ENCODE assay signal across 32 cellular contexts in genomic region chr2:11977766-11978524, GRCh38.
DNase-seq lines count a peak whose midpoint lies in the region; ATAC-seq and TF ChIP-seq lines count a peak whose summit lies in the region.
"Had no signal": no experiment of that assay in that cellular context is flagged by ENCODE, and none has a peak within 500 bp of the region (broad histone marks: within the 10 kb centered on the region; RNA-seq: fewer than 3 reads in every experiment).

No MANE protein-coding gene starts in this region.

- no peak overlapping the region for H2AFZ ChIP-seq in neuronal stem cell (ENCODE audit: low read length)

- peaks cover 22% of the 10 kb centered on the region for H3K9me3 Mint-ChIP-seq in HFFc6

- no peak for DNase-seq in neuronal stem cell (ENCODE audit: low spot score)
- DNase-seq in activated T-cell treated with anti-CD3 and anti-CD28 coated beads for 4 hours, result no peak
- DNase-seq in HFFc6, result no peak
- DNase-seq in HUDEP-2 (lab: John Stamatoyannopoulos, UW; ENCODE audit: unreplicated experiment in 76 of 76), result no peak
- DNase-seq: activated CD4-positive, alpha-beta T cell treated with anti-CD3 and anti-CD28 coated beads for 36 hours; activated CD8-positive, alpha-beta T cell treated with anti-CD3 and anti-CD28 coated beads, Interleukin-2, amount 10 ng/mL, durations not matched to agents 7 days and 5 days; activated naive CD4-positive, alpha-beta T cell treated with anti-CD3 and anti-CD28 coated beads, Interleukin-2, amount 50 U/mL, for 16 hours; body of pancreas; Calu3; DMS79; erythroblast; GDM1; mammary epithelial cell; MM.1S; NCI-H1417; NCI-H2081; NCI-H526; SHP77 treated with DMSO at 0.1 percent for 48 hours; stimulated activated CD4-positive, alpha-beta T cell treated with anti-CD3 and anti-CD28 coated beads, Interleukin-15, amount 100 ng/mL, for 24 hours; substantia nigra; T1000; upper lobe of left lung had no signal

- no peak for TF ChIP-seq CTCF in HFFc6 (IDR thresholded peaks at IDR 0.05)

- H3K4me1 Mint-ChIP-seq in HFFc6 (ENCODE audit: low read depth), result peaks cover 9% of the 10 kb centered on the region

- no peaks in the 10 kb centered on the region for H3K4me1 ChIP-seq in neuronal stem cell (ENCODE audit: control insufficient read depth in 2 of 2, insufficient read depth in 1 of 2, low read depth in 1 of 2, low read length in 2 of 2)
- H3K4me1 ChIP-seq: upper lobe of left lung had no signal

- peak overlapping the region; percentile 75 for H3K18ac ChIP-seq in neuronal stem cell (ENCODE audit: low read length)

- no peak overlapping the region for H3K27ac ChIP-seq in neuronal stem cell (replicated peaks; ENCODE audit: low read length)
- H3K27ac ChIP-seq: body of pancreas, C4-2B, upper lobe of left lung, VCaP had no signal

- H2BK12ac ChIP-seq in neuronal stem cell (ENCODE audit: low read length), result no peak overlapping the region

- H2BK120ac ChIP-seq in neuronal stem cell (ENCODE audit: low read depth, low read length), result no peak overlapping the region

- H2AK5ac ChIP-seq in neuronal stem cell (ENCODE audit: low read depth, low read length), result peak overlapping the region; percentile 6

- no peak overlapping the region for H3K4me3 ChIP-seq in neuronal stem cell (ENCODE audit: low read length in 2 of 2)
- H3K4me3 ChIP-seq: body of pancreas, upper lobe of left lung had no signal

- WGBS in neuronal stem cell (ENCODE audit: extremely low coverage in 2 of 2, insufficient read length in 2 of 2, insufficient replicate concordance in 1 of 2), 2 donors, result no CpG with 5 or more reads among the region's 8 CpGs

- no peaks in the 10 kb centered on the region for H3K79me1 ChIP-seq in neuronal stem cell (ENCODE audit: low read depth, low read length)

- no peak overlapping the region for H3K23ac ChIP-seq in neuronal stem cell (ENCODE audit: low read depth, low read length, poor library complexity)

- ATAC-seq in GM18858 (IDR thresholded peaks at IDR 0.05; ENCODE audit: unreplicated experiment) (peak; percentile 71), GM21619 (IDR thresholded peaks at IDR 0.05; ENCODE audit: unreplicated experiment) (peak; percentile 51), HG03442 (IDR thresholded peaks at IDR 0.05; ENCODE audit: unreplicated experiment) (peak; percentile 71)
- ATAC-seq: activated CD4-positive, alpha-beta T cell treated with anti-CD3 and anti-CD28 coated beads for 36 hours; activated CD8-positive, alpha-beta T cell treated with anti-CD3 and anti-CD28 coated beads, Interleukin-2, amount 10 ng/mL, durations not matched to agents 7 days and 5 days; body of pancreas; HepG2; natural killer cell treated with Interleukin-12 subunit alpha and Interleukin-12 subunit beta and Interleukin-15 and Interleukin-18, amount 100 ng/mL, for 72 hours; stimulated activated memory B cell treated with anti-CD40 and anti-IgM and Interleukin-4, amounts not matched to agents 10 μg/mL and 1 μg/mL and 100 μg/mL, for 72 hours had no signal

- H3K4me2 ChIP-seq in neuronal stem cell (ENCODE audit: insufficient read depth, low read length, poor library complexity, severe bottlenecking), result no peak overlapping the region

- no peak overlapping the region for H3K4ac ChIP-seq in neuronal stem cell (ENCODE audit: low read length)

- H4K91ac ChIP-seq in neuronal stem cell (ENCODE audit: low read depth, low read length, poor library complexity), result no peak overlapping the region

- no peaks in the 10 kb centered on the region for H3K27me3 ChIP-seq in neuronal stem cell (ENCODE audit: control insufficient read depth in 3 of 3, insufficient read depth in 3 of 3, low read depth in 1 of 3, low read length in 3 of 3)
- H3K27me3 ChIP-seq: body of pancreas, upper lobe of left lung had no signal

- H3K27ac Mint-ChIP-seq in HFFc6, result no peak overlapping the region
- H3K27ac Mint-ChIP-seq: activated CD4-positive, alpha-beta T cell treated with anti-CD3 and anti-CD28 coated beads for 36 hours; activated CD8-positive, alpha-beta T cell treated with anti-CD3 and anti-CD28 coated beads, Interleukin-2, amount 10 ng/mL, durations not matched to agents 7 days and 5 days; activated T-helper 2 cell treated with anti-CD3 and anti-CD28 coated beads, Interferon-gamma antibody, Interleukin-2, Interleukin-4, amounts not matched to agents 10 μg/mL and 5 μg/mL and 100 μg/mL, durations not matched to agents 14 hours and 24 hours and 36 hours; dendritic cell treated with granulocyte-macrophage colony-stimulating factor and Interleukin-4, amounts not matched to agents 40 ng/mL and 50 ng/mL, for 4 days; stimulated activated memory B cell treated with anti-CD40 and anti-IgM and Interleukin-4, amounts not matched to agents 10 μg/mL and 1 μg/mL and 100 μg/mL, for 72 hours had no signal

- H3K36me3 ChIP-seq in neuronal stem cell (replicated peaks in 1 of 2; ENCODE audit: control insufficient read depth in 2 of 2, insufficient read depth in 2 of 2, low read length in 2 of 2), result no peaks in the 10 kb centered on the region
- H3K36me3 ChIP-seq: upper lobe of left lung had no signal

- peaks cover 9% of the 10 kb centered on the region for H3K36me3 Mint-ChIP-seq in HFFc6 (ENCODE audit: low read depth)

- no peak overlapping the region for H3K9ac ChIP-seq in neuronal stem cell (ENCODE audit: low read depth, low read length, poor library complexity)

- no peak overlapping the region for H4K8ac ChIP-seq in neuronal stem cell (ENCODE audit: low read depth, low read length)

- H3K27me3 Mint-ChIP-seq in HFFc6 (ENCODE audit: insufficient read depth), result peaks cover 17% of the 10 kb centered on the region
- H3K27me3 Mint-ChIP-seq: activated CD4-positive, alpha-beta T cell treated with anti-CD3 and anti-CD28 coated beads for 36 hours; stimulated activated memory B cell treated with anti-CD40 and anti-IgM and Interleukin-4, amounts not matched to agents 10 μg/mL and 1 μg/mL and 100 μg/mL, for 72 hours had no signal

- no peak overlapping the region for H2BK5ac ChIP-seq in neuronal stem cell (ENCODE audit: low read length)

- no peak overlapping the region for H2BK15ac ChIP-seq in neuronal stem cell (ENCODE audit: low read length)

- H3K9me3 ChIP-seq in neuronal stem cell (replicated peaks in 1 of 2; ENCODE audit: control insufficient read depth in 2 of 2, insufficient read depth in 1 of 2, low read depth in 1 of 2, low read length in 2 of 2), result peaks cover 4 to 22% of the 10 kb centered on the region in 2 donors
- H3K9me3 ChIP-seq: body of pancreas had no signal

- H3K4me3 Mint-ChIP-seq in HFFc6, result no peak overlapping the region
- H3K4me3 Mint-ChIP-seq: activated CD4-positive, alpha-beta T cell treated with anti-CD3 and anti-CD28 coated beads for 36 hours; activated CD8-positive, alpha-beta T cell treated with anti-CD3 and anti-CD28 coated beads, Interleukin-2, amount 10 ng/mL, durations not matched to agents 7 days and 5 days; dendritic cell treated with granulocyte-macrophage colony-stimulating factor and Interleukin-4, amounts not matched to agents 40 ng/mL and 50 ng/mL, for 4 days; natural killer cell treated with Interleukin-12 subunit alpha and Interleukin-12 subunit beta and Interleukin-15 and Interleukin-18, amount 100 ng/mL, for 72 hours; stimulated activated memory B cell treated with anti-CD40 and anti-IgM and Interleukin-4, amounts not matched to agents 10 μg/mL and 1 μg/mL and 100 μg/mL, for 72 hours had no signal

- H3K14ac ChIP-seq in neuronal stem cell (ENCODE audit: low read length), result no peak overlapping the region
